26 cellular contexts compared by ENCODE assay signal in the genomic region with DNA sequence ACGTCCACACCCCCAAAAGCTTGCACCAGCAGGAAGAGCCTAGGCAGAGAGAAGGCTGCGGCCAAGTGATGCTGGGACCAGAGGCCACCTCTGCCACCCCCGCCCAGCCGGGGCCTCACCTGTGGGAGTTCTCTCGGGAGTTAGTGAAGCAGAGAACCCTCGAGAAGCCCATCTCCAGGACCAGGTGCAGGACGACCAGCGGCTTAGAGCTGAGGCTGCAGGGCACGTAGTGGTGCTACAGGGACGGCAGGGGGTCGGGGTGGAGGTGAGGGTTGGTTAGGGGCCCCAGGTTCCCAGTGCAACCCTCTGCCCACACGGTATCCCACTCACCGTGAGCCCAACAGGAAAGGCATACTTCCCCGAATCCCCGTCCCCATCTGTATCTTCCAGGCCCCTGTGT. TPM values are rescaled to one million over a fixed set of nuclear protein-coding genes. Genes with fewer than 3 reads are reported as not detected.
A peak's percentile ranks its signal among the peaks of the same experiment; 100 is the strongest.
DNase-seq lines count a peak whose midpoint lies in the region; ATAC-seq, FAIRE-seq and TF ChIP-seq lines count a peak whose summit lies in the region.
"Had no signal": no experiment of that assay in that cellular context is flagged by ENCODE, and none has a peak within 500 bp of the region (broad histone marks: within the 10 kb centered on the region; RNA-seq: fewer than 3 reads in every experiment).

No MANE protein-coding gene starts in this region.

- no peaks in the 10 kb centered on the region for H3K27me3 Mint-ChIP-seq in T-helper 2 cell treated with Interferon-gamma antibody and Interleukin-4, amounts not matched to agents 5 μg/mL and 100 μg/mL, for 36 hours (ENCODE audit: low read depth)
- no peaks in the 10 kb centered on the region for H3K27me3 Mint-ChIP-seq in activated T-helper 17 cell treated with anti-CD3 and anti-CD28 coated beads, Interleukin-2, amount 50 U/mL, for 72 hours
- H3K27me3 Mint-ChIP-seq: IgD-negative memory B cell had no signal

- no peak overlapping the region for H3K27ac ChIP-seq in right lobe of liver
- H3K27ac ChIP-seq in HepG2 (ENCODE audit: extremely low read length, insufficient read depth, low read length), result no peak overlapping the region
- no peak overlapping the region for H3K27ac ChIP-seq in neuronal stem cell (replicated peaks; ENCODE audit: low read length)
- no peak overlapping the region for H3K27ac ChIP-seq in upper lobe of right lung
- H3K27ac ChIP-seq in lower lobe of right lung, result no peak overlapping the region
- H3K27ac ChIP-seq: 22Rv1, KMS-11, PC-9, SJSA1 had no signal

- no peak overlapping the region for H3K4me3 ChIP-seq in right lobe of liver
- H3K4me3 ChIP-seq in HepG2 (replicated peaks in 1 of 3; ENCODE audit: insufficient read depth in 1 of 3, low read depth in 2 of 3, low read length in 3 of 3), result no peak overlapping the region
- no peak overlapping the region for H3K4me3 ChIP-seq in neuronal stem cell (ENCODE audit: low read length in 2 of 2)
- no peak overlapping the region for H3K4me3 ChIP-seq in upper lobe of right lung
- no peak overlapping the region for H3K4me3 ChIP-seq in lower lobe of right lung
- H3K4me3 ChIP-seq: HAP-1, PC-9, SJSA1 had no signal

- peaks cover 23% of the 10 kb centered on the region for H3K36me3 Mint-ChIP-seq in T-helper 2 cell treated with Interferon-gamma antibody and Interleukin-4, amounts not matched to agents 5 μg/mL and 100 μg/mL, for 36 hours (ENCODE audit: low read depth)
- peaks cover 48% of the 10 kb centered on the region for H3K36me3 Mint-ChIP-seq in activated T-helper 17 cell treated with anti-CD3 and anti-CD28 coated beads, Interleukin-2, amount 50 U/mL, for 72 hours (ENCODE audit: low read depth)
- H3K36me3 Mint-ChIP-seq: IgD-negative memory B cell had no signal

- H4K20me1 ChIP-seq in HepG2 (ENCODE audit: insufficient read depth, low read length), result no peaks in the 10 kb centered on the region

- no peak overlapping the region for H2BK12ac ChIP-seq in neuronal stem cell (ENCODE audit: low read length)

- H3K27me3 ChIP-seq in right lobe of liver (no peaks in the 10 kb centered on the region), HepG2 (ENCODE audit: control insufficient read depth in 1 of 2, insufficient read depth in 2 of 2, low read length in 2 of 2) (no peaks in the 10 kb centered on the region; a peak in 1 of 5 replicates), neuronal stem cell (ENCODE audit: control insufficient read depth in 3 of 3, insufficient read depth in 3 of 3, low read depth in 1 of 3, low read length in 3 of 3) (no peaks in the 10 kb centered on the region), upper lobe of right lung (no peaks in the 10 kb centered on the region), lower lobe of right lung (ENCODE audit: low read depth) (no peaks in the 10 kb centered on the region)
- H3K27me3 ChIP-seq: SJSA1 had no signal

- CTCF ChIA-PET in HepG2 (lab: Yijun Ruan, JAX; ENCODE audit: low intra/inter-chr PET ratio, low total read pairs), result no interaction called here

- H3K4ac ChIP-seq in neuronal stem cell (ENCODE audit: low read length), result no peak overlapping the region

- no peak overlapping the region for H2AK5ac ChIP-seq in neuronal stem cell (ENCODE audit: low read depth, low read length)

- no peaks in the 10 kb centered on the region for H3K9me3 Mint-ChIP-seq in T-helper 2 cell treated with Interferon-gamma antibody and Interleukin-4, amounts not matched to agents 5 μg/mL and 100 μg/mL, for 36 hours
- H3K9me3 Mint-ChIP-seq in activated T-helper 17 cell treated with anti-CD3 and anti-CD28 coated beads, Interleukin-2, amount 50 U/mL, for 72 hours, result no peaks in the 10 kb centered on the region
- H3K9me3 Mint-ChIP-seq: HFFc6, IgD-negative memory B cell had no signal

- H3K27ac Mint-ChIP-seq in T-helper 2 cell treated with Interferon-gamma antibody and Interleukin-4, amounts not matched to agents 5 μg/mL and 100 μg/mL, for 36 hours, result peak overlapping the region; percentile 70
- no peak overlapping the region for H3K27ac Mint-ChIP-seq in activated T-helper 17 cell treated with anti-CD3 and anti-CD28 coated beads, Interleukin-2, amount 50 U/mL, for 72 hours
- H3K27ac Mint-ChIP-seq: HFFc6 had no signal

- no peak for TF ChIP-seq RAD21 in HepG2 (CRISPR knock-in tag; IDR thresholded peaks at IDR 0.05)

- BruUV-seq in HepG2 (replicated peaks; lab: Mats Ljungman, UMichigan), result no TSS peak

- H3K4me1 ChIP-seq in right lobe of liver (peaks cover 0 to 13% (median 3%) of the 10 kb centered on the region in 4 donors), HepG2 (ENCODE audit: insufficient read depth, low read length) (peaks cover 13% of the 10 kb centered on the region), neuronal stem cell (ENCODE audit: control insufficient read depth in 2 of 2, insufficient read depth in 1 of 2, low read depth in 1 of 2, low read length in 2 of 2) (peaks cover 9 to 16% of the 10 kb centered on the region in 2 donors), upper lobe of right lung (peaks cover 17% of the 10 kb centered on the region), lower lobe of right lung (peaks cover 25% of the 10 kb centered on the region)

- no peak for FAIRE-seq in HepG2 (lab: Jason Lieb, UNC)

- POLR2A ChIA-PET in HepG2 (lab: Yijun Ruan, JAX), result no interaction called here

- H3K9me3 ChIP-seq in right lobe of liver, result no peaks in the 10 kb centered on the region
- H3K9me3 ChIP-seq in HepG2 (ENCODE audit: low read length), result no peaks in the 10 kb centered on the region
- no peaks in the 10 kb centered on the region for H3K9me3 ChIP-seq in neuronal stem cell (replicated peaks in 1 of 2; ENCODE audit: control insufficient read depth in 2 of 2, insufficient read depth in 1 of 2, low read depth in 1 of 2, low read length in 2 of 2)
- H3K9me3 ChIP-seq in upper lobe of right lung, result no peaks in the 10 kb centered on the region
- H3K9me3 ChIP-seq in lower lobe of right lung, result no peaks in the 10 kb centered on the region
- H3K9me3 ChIP-seq: HAP-1 had no signal

- H2BK5ac ChIP-seq in neuronal stem cell (ENCODE audit: low read length), result peak overlapping the region; percentile 10

- peaks cover 8% of the 10 kb centered on the region for H3K4me1 Mint-ChIP-seq in T-helper 2 cell treated with Interferon-gamma antibody and Interleukin-4, amounts not matched to agents 5 μg/mL and 100 μg/mL, for 36 hours (ENCODE audit: low read depth)
- no peaks in the 10 kb centered on the region for H3K4me1 Mint-ChIP-seq in activated T-helper 17 cell treated with anti-CD3 and anti-CD28 coated beads, Interleukin-2, amount 50 U/mL, for 72 hours

- no peak overlapping the region for H3K23ac ChIP-seq in neuronal stem cell (ENCODE audit: low read depth, low read length, poor library complexity)

- H3K4me2 ChIP-seq in HepG2 (ENCODE audit: low read depth, low read length) (no peak overlapping the region), neuronal stem cell (ENCODE audit: insufficient read depth, low read length, poor library complexity, severe bottlenecking) (no peak overlapping the region)
- H3K4me2 ChIP-seq: KMS-11, PC-9 had no signal

- no peak overlapping the region for H2BK15ac ChIP-seq in neuronal stem cell (ENCODE audit: low read length)

- H3K18ac ChIP-seq in neuronal stem cell (ENCODE audit: low read length), result no peak overlapping the region

- H4K8ac ChIP-seq in neuronal stem cell (ENCODE audit: low read depth, low read length), result no peak overlapping the region

- intact Hi-C loops in right lobe of liver (cut with DNase I), result no loop called here
- intact Hi-C loops in HepG2 (cut with micrococcal nuclease; ENCODE audit: unreplicated experiment), result no loop called here
- intact Hi-C loops in upper lobe of right lung (cut with DNase I), result no loop called here
- intact Hi-C loops in lower lobe of right lung (cut with DNase I), result no loop called here

- no peak overlapping the region for H2BK120ac ChIP-seq in neuronal stem cell (ENCODE audit: low read depth, low read length)

- TF ChIP-seq EP300 in HepG2 (IDR thresholded peaks at IDR 0.05; ENCODE audit: low read depth in 2 of 2, low read length in 2 of 2) (no peak), HepG2 (CRISPR knock-in tag; IDR thresholded peaks at IDR 0.05; ENCODE audit: borderline replicate concordance) (no peak)

- ATAC-seq in right lobe of liver (no peak), HepG2 (no peak), upper lobe of right lung (no peak), lower lobe of right lung (no peak)
- ATAC-seq in activated T-helper 17 cell treated with anti-CD3 and anti-CD28 coated beads, Interleukin-2, amount 50 U/mL, for 72 hours (replicated peaks), result no peak

- H3K79me1 ChIP-seq in neuronal stem cell (ENCODE audit: low read depth, low read length), result peaks cover 23% of the 10 kb centered on the region

- no peak for TF ChIP-seq CTCF in right lobe of liver (IDR thresholded peaks at IDR 0.05)
- TF ChIP-seq CTCF in HepG2 (CRISPR knock-in tag; IDR thresholded peaks at IDR 0.05), result no peak
- no peak for TF ChIP-seq CTCF in upper lobe of right lung (IDR thresholded peaks at IDR 0.05)
- no peak for TF ChIP-seq CTCF in lower lobe of right lung (IDR thresholded peaks at IDR 0.05)

- no peak overlapping the region for H4K91ac ChIP-seq in neuronal stem cell (ENCODE audit: low read depth, low read length, poor library complexity)

- H3K14ac ChIP-seq in neuronal stem cell (ENCODE audit: low read length), result no peak overlapping the region

- H3K9ac ChIP-seq in HepG2 (ENCODE audit: insufficient read depth, low read depth, low read length) (no peak overlapping the region), neuronal stem cell (ENCODE audit: low read depth, low read length, poor library complexity) (no peak overlapping the region)
- H3K9ac ChIP-seq: KMS-11 had no signal

- 90% methylated on average over 2 of the region's 15 CpGs for WGBS in right lobe of liver (ENCODE audit: insufficient coverage, low coverage, low lambda C conversion rate, missing lambda C conversion rate)
- WGBS in HepG2 (ENCODE audit: low lambda C conversion rate), result 80% methylated on average over 2 of the region's 15 CpGs
- no CpG with 5 or more reads among the region's 15 CpGs for WGBS in neuronal stem cell (ENCODE audit: extremely low coverage in 2 of 2, insufficient read length in 2 of 2, insufficient replicate concordance in 1 of 2), 2 donors

- peaks cover 19% of the 10 kb centered on the region for H3K79me2 ChIP-seq in HepG2 (ENCODE audit: insufficient read depth, low read length)

- in situ Hi-C loops in HepG2 (cut with HindIII; ENCODE audit: extremely low pct_ligation_motif_present, low pct_unique_long_range_greater_than_20kb), result no loop called here

- DNase-seq in T-helper 2 cell treated with Interferon-gamma antibody and Interleukin-4, amounts not matched to agents 5 μg/mL and 100 μg/mL, for 36 hours (ENCODE audit: low spot score), result no peak
- no peak for DNase-seq in T-helper 2 cell
- DNase-seq in right lobe of liver, result peak; percentile 17 to 42 (median 38)
- no peak for DNase-seq in HepG2 (ENCODE audit: low spot score)
- DNase-seq in neuronal stem cell (ENCODE audit: low spot score), result no peak
- DNase-seq in upper lobe of right lung, result peak; percentile 63
- no peak for DNase-seq in lower lobe of right lung
- DNase-seq: ACHN, DMS153, GOT3, HFFc6, MM.1S, NCI-H1417, NCI-H1694, NCI-H2029 treated with DMSO at 0.1 percent for 48 hours, NCI-H446 treated with DMSO at 0.1 percent for 48 hours, NCI-H526 treated with DMSO at 0.1 percent for 48 hours, PC-9, Right ventricle myocardium superior, RPMI8226 had no signal

- TF ChIP-seq POLR2A in right lobe of liver (IDR thresholded peaks at IDR 0.05) (no peak), HepG2 (IDR thresholded peaks at IDR 0.05; ENCODE audit: insufficient read depth in 1 of 2, low read depth in 2 of 2, low read length in 2 of 2) (no peak)

- H3K36me3 ChIP-seq in right lobe of liver, result peaks cover 0 to 32% (median 4%) of the 10 kb centered on the region in 4 donors
- H3K36me3 ChIP-seq in HepG2 (replicated peaks in 1 of 2; ENCODE audit: control insufficient read depth in 1 of 2, insufficient read depth in 2 of 2, low read length in 2 of 2), result peaks cover 26 to 34% of the 10 kb centered on the region in 2 experiments
- peaks cover 39 to 50% of the 10 kb centered on the region in 2 donors for H3K36me3 ChIP-seq in neuronal stem cell (replicated peaks in 1 of 2; ENCODE audit: control insufficient read depth in 2 of 2, insufficient read depth in 2 of 2, low read length in 2 of 2)
- peaks cover 41% of the 10 kb centered on the region for H3K36me3 ChIP-seq in upper lobe of right lung
- H3K36me3 ChIP-seq in lower lobe of right lung, result peaks cover 44% of the 10 kb centered on the region

- H2AFZ ChIP-seq in HepG2 (ENCODE audit: low read length) (no peak overlapping the region), neuronal stem cell (ENCODE audit: low read length) (no peak overlapping the region)
- H2AFZ ChIP-seq: PC-9 had no signal

- H3K4me3 Mint-ChIP-seq in T-helper 2 cell treated with Interferon-gamma antibody and Interleukin-4, amounts not matched to agents 5 μg/mL and 100 μg/mL, for 36 hours, result no peak overlapping the region
- no peak overlapping the region for H3K4me3 Mint-ChIP-seq in activated T-helper 17 cell treated with anti-CD3 and anti-CD28 coated beads, Interleukin-2, amount 50 U/mL, for 72 hours
- H3K4me3 Mint-ChIP-seq: HFFc6 had no signal

RNA-seq across cellular contexts. Expression of gene DDX51, which starts 3.6 kb away (rescaled TPM):
- total RNA-seq in right lobe of liver, result 1 to 10 TPM; 4.2 to 9.0 (median 5.2) TPM
- total RNA-seq in HepG2 (2016; rRNA removed; fragmentation: Illumina TruSeq; extraction: Trizol), result 3.5 and 10.1 TPM in 2 replicates
- total RNA-seq in HepG2 (2016; cell fraction: cytosol; rRNA removed; fragmentation: Illumina TruSeq; extraction: Trizol; ENCODE audit: low read depth), result 3.5 and 3.6 TPM in 2 replicates
- 2.7 and 9.3 TPM in 2 replicates for total RNA-seq in HepG2 (2016; cell fraction: insoluble cytoplasmic fraction; rRNA removed; fragmentation: Illumina TruSeq; extraction: Trizol)
- 2.5 and 3.2 TPM in 2 replicates for total RNA-seq in HepG2 (2016; cell fraction: membrane; rRNA removed; fragmentation: Illumina TruSeq; extraction: Trizol)
- total RNA-seq in HepG2 (2016; cell fraction: nucleus; rRNA removed; fragmentation: Illumina TruSeq; extraction: Trizol), result 9.6 and 14.3 TPM in 2 replicates
- polyA plus RNA-seq in HepG2 (2011; rRNA removed), result 10.1 and 11.6 TPM in 2 replicates
- polyA plus RNA-seq in HepG2 (2011; cell fraction: cytosol; rRNA removed), result 3.4 and 4.5 TPM in 2 replicates
- 66.0 and 70.7 TPM in 2 replicates for polyA plus RNA-seq in HepG2 (2011; cell fraction: nucleus; rRNA removed)
- polyA plus RNA-seq in HepG2 (2012), result 9.1 and 11.4 TPM in 2 replicates
- 0.85 and 1.1 TPM in 2 replicates for polyA plus RNA-seq in HepG2 (2016; cell fraction: cytosol; fragmentation: Illumina TruSeq; extraction: Trizol; ENCODE audit: low read depth)
- polyA plus RNA-seq in HepG2 (2016; cell fraction: insoluble cytoplasmic fraction; fragmentation: Illumina TruSeq; extraction: Trizol; ENCODE audit: low read depth), result 4.4 and 5.8 TPM in 2 replicates
- 1.2 and 2.1 TPM in 2 replicates for polyA plus RNA-seq in HepG2 (2016; cell fraction: membrane; fragmentation: Illumina TruSeq; extraction: Trizol; ENCODE audit: low read depth)
- 41.8 and 50.5 TPM in 2 replicates for polyA plus RNA-seq in HepG2 (2016; cell fraction: nucleus; fragmentation: Illumina TruSeq; extraction: Trizol; ENCODE audit: insufficient read depth, low read depth)
- polyA minus RNA-seq in HepG2 (2011; rRNA and poly(A)+ RNA removed; ENCODE audit: low replicate concordance), result 10.7 and 19.6 TPM in 2 replicates
- 3.3 and 4.1 TPM in 2 replicates for polyA minus RNA-seq in HepG2 (2011; cell fraction: cytosol; rRNA and poly(A)+ RNA removed)
- 14.7 and 15.7 TPM in 2 replicates for polyA minus RNA-seq in HepG2 (2011; cell fraction: nucleus; rRNA and poly(A)+ RNA removed)
- 8.5 TPM for polyA plus RNA-seq in neuronal stem cell (2013, experiment 1 of 2)
- polyA plus RNA-seq in neuronal stem cell (2013, experiment 2 of 2), result 8.6 TPM
- 16.2 TPM for total RNA-seq in upper lobe of right lung
- total RNA-seq in lower lobe of right lung, result 11.9 TPM
- 10 to 100 TPM; 20.7 to 44.5 TPM for total RNA-seq in activated T-helper 17 cell treated with anti-CD3 and anti-CD28 coated beads, Interleukin-2, amount 50 U/mL, for 72 hours

RNA-seq across cellular contexts. Expression of gene NOC4L, which starts 3.8 kb away (rescaled TPM):
- 1 to 10 TPM; 7.4 to 9.7 (median 8.3) TPM for total RNA-seq in right lobe of liver
- 12.1 and 14.6 TPM in 2 replicates for total RNA-seq in HepG2 (2016; rRNA removed; fragmentation: Illumina TruSeq; extraction: Trizol)
- total RNA-seq in HepG2 (2016; cell fraction: cytosol; rRNA removed; fragmentation: Illumina TruSeq; extraction: Trizol; ENCODE audit: low read depth), result 7.5 and 7.6 TPM in 2 replicates
- total RNA-seq in HepG2 (2016; cell fraction: insoluble cytoplasmic fraction; rRNA removed; fragmentation: Illumina TruSeq; extraction: Trizol), result 9.2 and 14.5 TPM in 2 replicates
- 8.8 and 9.0 TPM in 2 replicates for total RNA-seq in HepG2 (2016; cell fraction: membrane; rRNA removed; fragmentation: Illumina TruSeq; extraction: Trizol)
- 9.0 and 10.7 TPM in 2 replicates for total RNA-seq in HepG2 (2016; cell fraction: nucleus; rRNA removed; fragmentation: Illumina TruSeq; extraction: Trizol)
- 4.3 and 4.6 TPM in 2 replicates for polyA plus RNA-seq in HepG2 (2011; rRNA removed)
- polyA plus RNA-seq in HepG2 (2011; cell fraction: cytosol; rRNA removed), result 2.7 and 4.4 TPM in 2 replicates
- polyA plus RNA-seq in HepG2 (2011; cell fraction: nucleus; rRNA removed), result 14.6 and 21.3 TPM in 2 replicates
- polyA plus RNA-seq in HepG2 (2012), result 7.9 and 11.5 TPM in 2 replicates
- 11.7 and 12.8 TPM in 2 replicates for polyA plus RNA-seq in HepG2 (2016; cell fraction: cytosol; fragmentation: Illumina TruSeq; extraction: Trizol; ENCODE audit: low read depth)
- 14.6 and 19.7 TPM in 2 replicates for polyA plus RNA-seq in HepG2 (2016; cell fraction: insoluble cytoplasmic fraction; fragmentation: Illumina TruSeq; extraction: Trizol; ENCODE audit: low read depth)
- polyA plus RNA-seq in HepG2 (2016; cell fraction: membrane; fragmentation: Illumina TruSeq; extraction: Trizol; ENCODE audit: low read depth), result 9.3 and 11.4 TPM in 2 replicates
- polyA plus RNA-seq in HepG2 (2016; cell fraction: nucleus; fragmentation: Illumina TruSeq; extraction: Trizol; ENCODE audit: insufficient read depth, low read depth), result 25.5 and 25.9 TPM in 2 replicates
- 5.3 and 10.2 TPM in 2 replicates for polyA minus RNA-seq in HepG2 (2011; rRNA and poly(A)+ RNA removed; ENCODE audit: low replicate concordance)
- 4.2 and 4.3 TPM in 2 replicates for polyA minus RNA-seq in HepG2 (2011; cell fraction: cytosol; rRNA and poly(A)+ RNA removed)
- polyA minus RNA-seq in HepG2 (2011; cell fraction: nucleus; rRNA and poly(A)+ RNA removed), result 2.7 and 3.7 TPM in 2 replicates
- 24.2 TPM for polyA plus RNA-seq in neuronal stem cell (2013, experiment 1 of 2)
- polyA plus RNA-seq in neuronal stem cell (2013, experiment 2 of 2), result 24.1 TPM
- 16.5 TPM for total RNA-seq in upper lobe of right lung
- total RNA-seq in lower lobe of right lung, result 15.8 TPM
- total RNA-seq in activated T-helper 17 cell treated with anti-CD3 and anti-CD28 coated beads, Interleukin-2, amount 50 U/mL, for 72 hours, result 10 to 100 TPM; 17.0 to 39.9 TPM

Comparison
In these comparisons a context has a peak if more than half of its experiments do, and no peak if none do; other contexts are left out.
1. DNase-seq: peak in right lobe of liver (3 of 3) and upper lobe of right lung (single experiment); none in T-helper 2 cell treated with Interferon-gamma antibody and Interleukin-4, amounts not matched to agents 5 μg/mL and 100 μg/mL, for 36 hours (single experiment), T-helper 2 cell (0 of 5), HepG2 (single experiment), neuronal stem cell (single experiment) and lower lobe of right lung (single experiment).